Comparison of ENCODE assay signal across 8 cellular contexts in the genomic region with DNA sequence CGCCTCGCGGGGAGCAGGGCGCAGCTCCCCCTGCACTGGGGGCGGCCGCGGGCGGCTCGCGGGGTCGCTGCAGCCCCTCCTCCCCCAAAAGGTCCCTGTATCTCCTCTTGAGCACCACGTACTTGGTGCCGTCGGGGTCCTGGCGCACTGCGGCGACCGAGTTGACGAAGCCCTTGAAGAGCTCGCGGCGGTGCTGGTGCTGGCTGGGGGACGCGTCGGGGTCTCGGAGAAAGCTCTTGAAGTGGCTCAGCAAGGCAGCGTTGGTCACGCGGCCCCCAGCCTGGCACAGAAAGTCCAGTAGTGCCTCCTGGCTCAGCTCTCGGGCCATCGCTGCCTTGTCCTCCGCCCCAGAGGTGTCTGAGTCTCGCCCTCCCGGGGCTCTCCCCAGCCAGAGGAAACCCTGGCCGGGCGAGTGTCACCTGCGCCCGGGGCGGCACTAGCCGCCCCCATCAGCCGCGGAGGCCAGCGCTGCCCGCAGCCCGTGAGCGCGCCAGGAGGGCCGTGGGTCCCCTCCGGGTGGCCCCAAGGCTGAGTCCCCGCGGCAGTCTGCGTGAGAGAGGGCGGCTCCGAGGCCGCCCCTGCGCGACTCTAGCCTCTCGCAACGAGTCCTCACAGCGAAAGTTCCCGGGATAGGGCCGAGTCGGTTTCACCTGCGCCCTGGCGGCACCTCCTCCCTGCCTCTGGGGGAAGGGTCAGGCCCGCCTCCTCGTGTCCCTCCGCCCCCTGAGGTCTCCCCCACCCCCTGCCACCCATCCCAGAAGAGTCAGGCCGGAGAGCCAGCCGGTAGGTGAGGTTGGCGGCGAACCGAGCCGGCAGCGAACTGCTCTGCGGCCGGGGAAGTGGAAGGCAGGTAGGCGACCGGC. TPM values are rescaled to one million over a fixed set of nuclear protein-coding genes. Genes with fewer than 3 reads are reported as not detected.
A peak's percentile ranks its signal among the peaks of the same experiment; 100 is the strongest.
DNase-seq lines count a peak whose midpoint lies in the region; ATAC-seq and TF ChIP-seq lines count a peak whose summit lies in the region.

A gene with protein sequence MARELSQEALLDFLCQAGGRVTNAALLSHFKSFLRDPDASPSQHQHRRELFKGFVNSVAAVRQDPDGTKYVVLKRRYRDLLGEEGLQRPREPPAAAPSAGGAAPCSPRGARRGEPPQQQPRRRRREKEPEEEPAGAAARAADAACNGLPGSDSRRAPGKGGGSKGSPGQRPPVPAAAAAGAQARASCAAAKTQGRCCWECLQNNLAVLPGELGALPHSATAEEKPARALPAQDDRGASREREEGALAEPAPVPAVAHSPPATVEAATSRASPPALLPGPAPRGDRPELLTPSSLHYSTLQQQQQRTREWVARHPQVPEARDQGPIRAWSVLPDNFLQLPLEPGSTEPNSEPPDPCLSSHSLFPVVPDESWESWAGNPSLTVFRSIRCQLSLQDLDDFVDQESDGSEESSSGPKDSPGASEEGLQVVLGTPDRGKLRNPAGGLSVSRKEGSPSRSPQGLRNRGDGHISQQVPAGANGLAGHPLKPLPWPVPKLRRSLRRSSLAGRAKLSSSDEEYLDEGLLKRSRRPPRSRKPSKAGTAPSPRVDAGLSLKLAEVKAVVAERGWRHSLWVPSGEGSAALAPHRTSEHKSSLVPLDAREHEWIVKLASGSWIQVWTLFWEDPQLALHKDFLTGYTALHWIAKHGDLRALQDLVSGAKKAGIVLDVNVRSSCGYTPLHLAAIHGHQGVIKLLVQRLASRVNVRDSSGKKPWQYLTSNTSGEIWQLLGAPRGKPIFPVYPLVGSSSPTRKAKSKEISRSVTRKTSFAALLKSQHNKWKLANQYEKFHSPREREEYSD (minus strand): TSS at position 623 of the 863 bp plus-strand sequence. CDS start 295 bp downstream, at position 328.

- H3K27me3 ChIP-seq in AG04450 (ENCODE audit: control insufficient read depth, insufficient read depth, low read length) (peaks cover 40% of the 10 kb centered on the region), parathyroid adenoma (ENCODE audit: control insufficient read depth, insufficient read depth, low read length) (no peaks in the 10 kb centered on the region)

- no peaks in the 10 kb centered on the region for H3K4me1 ChIP-seq in parathyroid adenoma

- CTCF ChIA-PET in AG04450 (lab: Charles Lee): interaction anchor here (0.7 kb wide), 1 partner anchor 140 kb away, joined by 3 read pairs; no protein-coding TSS in a partner anchor

- no peak for TF ChIP-seq CTCF in AG04450 (IDR thresholded peaks at IDR 0.05; ENCODE audit: low read depth, low read length)
- no peak for TF ChIP-seq CTCF in parathyroid adenoma (IDR thresholded peaks at IDR 0.05)

- H3K4me3 ChIP-seq in AG04450 (ENCODE audit: low read depth, low read length) (peak within 1 kb of the TSS; percentile 48), parathyroid adenoma (ENCODE audit: low read depth, low read length) (peak within 1 kb of the TSS; percentile 65)

- ATAC-seq in GM19397 (IDR thresholded peaks at IDR 0.05; ENCODE audit: unreplicated experiment): peak; percentile 37

- no peak for DNase-seq in AG04450 (ENCODE audit: low read depth, low spot score)
- DNase-seq in NCI-H2107 treated with DMSO at 0.1 percent for 48 hours (lab: John Stamatoyannopoulos, UW; ENCODE audit: unreplicated experiment): peak; percentile 40
- peak; percentile 76 for DNase-seq in activated effector memory CD4-positive, alpha-beta T cell treated with anti-CD3 and anti-CD28 coated beads, Interleukin-2, amount 50 U/mL, for 16 hours
- peak; percentile 63 for DNase-seq in glomerular visceral epithelial cell (ENCODE audit: extremely low spot score)
- DNase-seq in GOT3 (lab: John Stamatoyannopoulos, UW): no peak
- DNase-seq in amniotic stem cell (lab: John Stamatoyannopoulos, UW): no peak

- H2AFZ ChIP-seq in parathyroid adenoma: peak within 1 kb of the TSS; percentile 91

- H3K36me3 ChIP-seq in parathyroid adenoma (ENCODE audit: control insufficient read depth, insufficient read depth, low read length): no peaks in the 10 kb centered on the region

- H3K9ac ChIP-seq in parathyroid adenoma: peak within 1 kb of the TSS; percentile 53

- POLR2A ChIA-PET in AG04450 (lab: Yijun Ruan, JAX): no interaction called here

- no peak within 1 kb of the TSS for H3K27ac ChIP-seq in AG04450 (ENCODE audit: low read depth, low read length)
- peak within 1 kb of the TSS; percentile 81 for H3K27ac ChIP-seq in parathyroid adenoma

- H3K9me3 ChIP-seq in AG04450 (ENCODE audit: control insufficient read depth, insufficient read depth, low read length): no peaks in the 10 kb centered on the region; the same call in 1 of the 2 replicates
- H3K9me3 ChIP-seq in parathyroid adenoma (ENCODE audit: control insufficient read depth, low read length): no peaks in the 10 kb centered on the region

- H3K79me2 ChIP-seq in parathyroid adenoma: no peaks in the 10 kb centered on the region

- H3K4me2 ChIP-seq in parathyroid adenoma (ENCODE audit: low read length): peak within 1 kb of the TSS; percentile 91

RNA-seq across cellular contexts. Expression of the gene that starts here (rescaled TPM):
- not detected in 2 replicates for polyA plus RNA-seq in AG04450 (2011; rRNA removed)
- 0.05 TPM in 1 of 2 replicates, not detected in the other for polyA minus RNA-seq in AG04450 (2011; rRNA and poly(A)+ RNA removed)

Comparison
In these comparisons a context has a peak if more than half of its experiments do, and no peak if none do; other contexts are left out.
1. DNase-seq: peak in NCI-H2107 treated with DMSO at 0.1 percent for 48 hours (single experiment), activated effector memory CD4-positive, alpha-beta T cell treated with anti-CD3 and anti-CD28 coated beads, Interleukin-2, amount 50 U/mL, for 16 hours (single experiment) and glomerular visceral epithelial cell (single experiment); none in AG04450 (single experiment), GOT3 (single experiment) and amniotic stem cell (single experiment).